14 cellular contexts compared by ENCODE assay signal in genomic region chr2:217551229-217551909, GRCh38.
DNase-seq lines count a peak whose midpoint lies in the region; ATAC-seq and TF ChIP-seq lines count a peak whose summit lies in the region.
"Had no signal": no experiment of that assay in that cellular context is flagged by ENCODE, and none has a peak within 500 bp of the region (broad histone marks: within the 10 kb centered on the region; RNA-seq: fewer than 3 reads in every experiment).

No MANE protein-coding gene starts in this region.

- ATAC-seq in left cardiac atrium (peak; percentile 48 to 50), omental fat pad (ENCODE audit: low FRiP score) (no peak)

- intact Hi-C loops in left cardiac atrium (cut with DNase I) (no loop called here), cardiac septum (cut with DNase I) (no loop called here)

- TF ChIP-seq CTCF in omental fat pad (IDR thresholded peaks at IDR 0.05): no peak

- DNase-seq in left cardiac atrium: no peak
- no peak for DNase-seq in cardiac septum (ENCODE audit: low spot score)
- peak; percentile 85 for DNase-seq in SW480 (ENCODE audit: low spot score)
- DNase-seq in iPS DF 19.7 (ENCODE audit: low read depth, low spot score): peak; percentile 40
- DNase-seq in activated T-cell treated with anti-CD3 and anti-CD28 coated beads for 4 hours: no peak
- DNase-seq in omental fat pad (ENCODE audit: low spot score): no peak
- DNase-seq in stimulated activated CD4-positive, alpha-beta T cell treated with anti-CD3 and anti-CD28 coated beads, Interleukin-4, amount 100 ng/mL, for 1 hour: no peak
- DNase-seq in hippocampal formation (lab: John Stamatoyannopoulos, UW): no peak
- DNase-seq: activated naive CD4-positive, alpha-beta T cell treated with anti-CD3 and anti-CD28 coated beads for 36 hours; immature natural killer cell; NCI-H2107; nucleus accumbens; SHP77 treated with DMSO at 0.1 percent for 48 hours; substantia nigra had no signal

Comparison
In these comparisons a context has a peak if more than half of its experiments do, and no peak if none do; other contexts are left out.
1. DNase-seq: peak in SW480 (single experiment) and iPS DF 19.7 (single experiment); none in left cardiac atrium (single experiment), cardiac septum (single experiment), activated T-cell treated with anti-CD3 and anti-CD28 coated beads for 4 hours (single experiment), omental fat pad (single experiment), stimulated activated CD4-positive, alpha-beta T cell treated with anti-CD3 and anti-CD28 coated beads, Interleukin-4, amount 100 ng/mL, for 1 hour (single experiment) and hippocampal formation (0 of 2).